20 cellular contexts compared by ENCODE assay signal in the genomic region with DNA sequence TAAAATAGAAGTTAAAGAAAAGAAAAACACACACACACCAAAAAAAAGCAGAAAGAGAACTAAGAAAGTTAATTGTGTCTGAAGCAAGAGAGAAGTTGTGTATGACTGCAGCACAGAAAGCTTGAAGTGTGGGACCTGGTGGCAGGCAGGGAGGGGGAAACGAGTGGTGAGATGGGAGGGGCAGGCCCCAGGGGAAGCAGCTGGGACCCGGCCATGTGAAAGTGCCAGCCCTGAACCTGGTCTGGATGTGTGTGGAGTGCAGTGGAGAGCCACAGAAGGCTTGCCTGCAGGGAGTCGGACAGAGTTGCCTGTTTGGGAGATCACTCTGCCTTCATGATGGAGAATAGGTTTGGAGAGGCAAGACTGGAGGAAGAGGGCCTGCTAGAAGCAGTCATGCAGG.
"Had no signal": no experiment of that assay in that cellular context is flagged by ENCODE, and none has a peak within 500 bp of the region (broad histone marks: within the 10 kb centered on the region; RNA-seq: fewer than 3 reads in every experiment).

No MANE protein-coding gene starts in this region.

- H2AFZ ChIP-seq: parathyroid adenoma had no signal

- H3K9ac ChIP-seq: parathyroid adenoma had no signal

- H3K27ac ChIP-seq: adrenal gland, dorsolateral prefrontal cortex, gastrocnemius medialis, heart right ventricle, neutrophil, parathyroid adenoma, stomach, thoracic aorta, upper lobe of right lung had no signal

- H3K27me3 ChIP-seq: adrenal gland, dorsolateral prefrontal cortex, gastrocnemius medialis, heart right ventricle, neutrophil, stomach, upper lobe of right lung had no signal

- H3K79me2 ChIP-seq: parathyroid adenoma had no signal

- H3K27me3 Mint-ChIP-seq: activated CD8-positive, alpha-beta T cell treated with anti-CD3 and anti-CD28 coated beads for 36 hours; activated naive CD4-positive, alpha-beta T cell treated with anti-CD3 and anti-CD28 coated beads, Interleukin-2, amount 50 U/mL, for 24 hours had no signal

- H3K4me3 ChIP-seq: adrenal gland, dorsolateral prefrontal cortex, gastrocnemius medialis, heart right ventricle, mucosa of descending colon, stomach, thoracic aorta, upper lobe of right lung had no signal

- H3K4me1 ChIP-seq: gastrocnemius medialis, parathyroid adenoma had no signal

- H3K4me3 Mint-ChIP-seq: activated CD8-positive, alpha-beta T cell treated with anti-CD3 and anti-CD28 coated beads for 36 hours; activated naive CD4-positive, alpha-beta T cell treated with anti-CD3 and anti-CD28 coated beads, Interleukin-2, amount 50 U/mL, for 24 hours; endodermal cell; natural killer cell; WTC11 had no signal

- DNase-seq: activated CD4-positive, alpha-beta T cell treated with anti-CD3 and anti-CD28 coated beads for 4 hours; activated effector memory CD4-positive, alpha-beta T cell treated with anti-CD3 and anti-CD28 coated beads, Interleukin-2, amount 50 U/mL, for 16 hours; activated T-cell treated with anti-CD3 and anti-CD28 coated beads, Interleukin-2, amount 50 U/mL, for 48 hours; adrenal gland; endodermal cell; gastrocnemius medialis; heart right ventricle; left colon; mucosa of descending colon; natural killer cell; stimulated activated CD4-positive, alpha-beta T cell treated with anti-CD3 and anti-CD28 coated beads, Interleukin-1b, Interleukin-23, amount 100 ng/mL, for 48 hours; stomach; upper lobe of right lung had no signal

- H3K36me3 Mint-ChIP-seq: natural killer cell had no signal

- H3K27ac Mint-ChIP-seq: activated CD8-positive, alpha-beta T cell treated with anti-CD3 and anti-CD28 coated beads for 36 hours; activated naive CD4-positive, alpha-beta T cell treated with anti-CD3 and anti-CD28 coated beads, Interleukin-2, amount 50 U/mL, for 24 hours; endodermal cell; natural killer cell; WTC11 had no signal

- ATAC-seq: gastrocnemius medialis, heart right ventricle, left colon, mucosa of descending colon, upper lobe of right lung, WTC11 had no signal

- H3K9me3 Mint-ChIP-seq: activated CD8-positive, alpha-beta T cell treated with anti-CD3 and anti-CD28 coated beads for 36 hours; activated naive CD4-positive, alpha-beta T cell treated with anti-CD3 and anti-CD28 coated beads, Interleukin-2, amount 50 U/mL, for 24 hours; endodermal cell; natural killer cell; WTC11 had no signal

- H3K36me3 ChIP-seq: adrenal gland, neutrophil, thoracic aorta, upper lobe of right lung had no signal

- H3K9me3 ChIP-seq: adrenal gland, gastrocnemius medialis, heart right ventricle, mucosa of descending colon, neutrophil, stomach, thoracic aorta, upper lobe of right lung had no signal
